26 cellular contexts compared by ENCODE assay signal in genomic region chr1:246066553-246066952, GRCh38.
DNase-seq lines count a peak whose midpoint lies in the region; ATAC-seq and TF ChIP-seq lines count a peak whose summit lies in the region.
"Had no signal": no experiment of that assay in that cellular context is flagged by ENCODE, and none has a peak within 500 bp of the region (broad histone marks: within the 10 kb centered on the region; RNA-seq: fewer than 3 reads in every experiment).

No MANE protein-coding gene starts in this region.

- H3K27me3 ChIP-seq in H9 (ENCODE audit: insufficient read depth, low read length) (no peaks in the 10 kb centered on the region), endodermal cell (ENCODE audit: control insufficient read depth, insufficient read depth, low read length, poor library complexity, severe bottlenecking) (no peaks in the 10 kb centered on the region), mesendoderm (ENCODE audit: insufficient read depth, low read length, poor library complexity) (no peaks in the 10 kb centered on the region), tibial nerve (no peaks in the 10 kb centered on the region)
- H3K27me3 ChIP-seq: vagina had no signal

- H3K4me3 Mint-ChIP-seq in H9 (peak overlapping the region; percentile 28 to 47), endodermal cell (peak overlapping the region; percentile 37)
- H3K4me3 Mint-ChIP-seq: activated T-cell treated with anti-CD3 and anti-CD28 coated beads, Interleukin-2, amount 50 U/mL, for 72 hours; CD4-positive, CD25-positive, alpha-beta regulatory T cell; central memory CD8-positive, alpha-beta T cell; T-helper 2 cell treated with Interferon-gamma antibody and Interleukin-4, amounts not matched to agents 5 μg/mL and 100 μg/mL, for 36 hours had no signal

- no peak overlapping the region for H2BK12ac ChIP-seq in H9 (ENCODE audit: insufficient read length, low read depth, low read length)

- DNase-seq in H9 (no peak), NCI-H1417 (lab: John Stamatoyannopoulos, UW) (peak in 2 of 3 experiments; percentile 39 to 74), endodermal cell (peak; percentile 75), mesendoderm (peak; percentile 88), NCI-H526 treated with DMSO at 0.1 percent for 48 hours (lab: John Stamatoyannopoulos, UW) (no peak), tibial nerve (ENCODE audit: low spot score in 2 of 2) (no peak)
- DNase-seq: activated CD4-positive, alpha-beta T cell treated with anti-CD3 and anti-CD28 coated beads, Interleukin-2, amount 50 U/mL, for 1 hour; activated naive CD4-positive, alpha-beta T cell; activated T-cell treated with anti-CD3 and anti-CD28 coated beads, Interleukin-2, amount 50 U/mL, for 72 hours; CD4-positive, CD25-positive, alpha-beta regulatory T cell; dermis blood vessel endothelial cell; IMR-90; kidney glomerular epithelial cell; mammary epithelial cell; NCI-H1092 treated with DMSO at 0.1 percent for 48 hours; psoas muscle; Right ventricle myocardium superior; stimulated activated naive CD8-positive, alpha-beta T cell treated with anti-CD3 and anti-CD28 coated beads, Interleukin-15, Interleukin-2, amounts not matched to agents 100 U/mL and 50 U/mL, for 24 hours; WERI-Rb-1 had no signal

- no peak overlapping the region for H4K91ac ChIP-seq in H9 (ENCODE audit: insufficient read length, low read depth, low read length)

- H3K56ac ChIP-seq in H9 (ENCODE audit: insufficient read length, low read depth, low read length) (no peak overlapping the region), mesendoderm (ENCODE audit: low read length) (no peak overlapping the region)

- H2BK20ac ChIP-seq in H9 (ENCODE audit: low read depth, low read length, poor library complexity, severe bottlenecking) = no peak overlapping the region

- H3K23me2 ChIP-seq in H9 (ENCODE audit: insufficient read length, low read depth, low read length, poor library complexity, severe bottlenecking) = no peaks in the 10 kb centered on the region

- H3K36me3 ChIP-seq in endodermal cell (ENCODE audit: control insufficient read depth, insufficient read depth, low read length) = no peaks in the 10 kb centered on the region
- no peaks in the 10 kb centered on the region for H3K36me3 ChIP-seq in mesendoderm (ENCODE audit: control insufficient read depth, insufficient read depth, low read length)
- H3K36me3 ChIP-seq in tibial nerve = no peaks in the 10 kb centered on the region
- H3K36me3 ChIP-seq: neutrophil, vagina, WERI-Rb-1 had no signal

- no peaks in the 10 kb centered on the region for H4K20me1 ChIP-seq in H9 (ENCODE audit: control insufficient read depth, insufficient read depth, insufficient read length)

- no CpG with 5 or more reads among the region's 3 CpGs for WGBS in H9 (ENCODE audit: extremely low coverage, insufficient read length, low lambda C conversion rate)
- WGBS in endodermal cell (ENCODE audit: insufficient coverage in 1 of 2, insufficient read length in 1 of 2), 2 experiments = 0 to 14% methylated on average over 3 of the region's 3 CpGs
- WGBS in mesendoderm (ENCODE audit: extremely low coverage, insufficient coverage, low lambda C conversion rate) = no CpG with 5 or more reads among the region's 3 CpGs
- WGBS in tibial nerve, 2 donors = 84 to 86% methylated on average over 3 of the region's 3 CpGs

- H2BK15ac ChIP-seq in H9 (ENCODE audit: low read depth, low read length) (no peak overlapping the region), mesendoderm (replicated peaks; ENCODE audit: low read depth) (no peak overlapping the region)

- TF ChIP-seq POLR2A in tibial nerve (IDR thresholded peaks at IDR 0.05) = no peak

- H3K27me3 Mint-ChIP-seq in H9 (ENCODE audit: low read depth) (peaks cover 7% of the 10 kb centered on the region; the same call in 1 of the 2 replicates), endodermal cell (ENCODE audit: insufficient read depth) (peaks cover 14% of the 10 kb centered on the region)
- H3K27me3 Mint-ChIP-seq: CD4-positive, CD25-positive, alpha-beta regulatory T cell; central memory CD8-positive, alpha-beta T cell had no signal

- H3K36me3 Mint-ChIP-seq in H9 (ENCODE audit: insufficient read depth in 1 of 3, low read depth in 3 of 3) = no peaks in the 10 kb centered on the region
- H3K36me3 Mint-ChIP-seq in endodermal cell (ENCODE audit: low read depth) = no peaks in the 10 kb centered on the region
- H3K36me3 Mint-ChIP-seq: CD4-positive, CD25-positive, alpha-beta regulatory T cell had no signal

- H3K23ac ChIP-seq in H9 (ENCODE audit: insufficient read length, low read depth, low read length) = no peak overlapping the region
- H3K23ac ChIP-seq in mesendoderm (ENCODE audit: low read length) = no peak overlapping the region

- H3K79me2 ChIP-seq in H9 (ENCODE audit: insufficient read depth, low read length) = no peaks in the 10 kb centered on the region
- H3K79me2 ChIP-seq in mesendoderm (ENCODE audit: control insufficient read depth, insufficient read depth, low read length) = no peaks in the 10 kb centered on the region

- H3K4ac ChIP-seq in H9 (ENCODE audit: low read depth, low read length) (no peak overlapping the region), mesendoderm (ENCODE audit: low read depth, low read length) (no peak overlapping the region)

- H3K9me3 Mint-ChIP-seq in H9 (no peaks in the 10 kb centered on the region), endodermal cell (no peaks in the 10 kb centered on the region)
- H3K9me3 Mint-ChIP-seq: activated T-cell treated with anti-CD3 and anti-CD28 coated beads, Interleukin-2, amount 50 U/mL, for 72 hours; CD4-positive, CD25-positive, alpha-beta regulatory T cell; central memory CD8-positive, alpha-beta T cell; T-helper 2 cell treated with Interferon-gamma antibody and Interleukin-4, amounts not matched to agents 5 μg/mL and 100 μg/mL, for 36 hours had no signal

- H4K8ac ChIP-seq in H9 (replicated peaks; ENCODE audit: insufficient read length, low read depth, low read length) (no peak overlapping the region), mesendoderm (ENCODE audit: low read depth, low read length) (no peak overlapping the region)

- H3K18ac ChIP-seq in H9 (ENCODE audit: insufficient read length, low read depth, low read length) = no peak overlapping the region
- no peak overlapping the region for H3K18ac ChIP-seq in mesendoderm (ENCODE audit: low read length)

- peaks cover 3% of the 10 kb centered on the region for H3K4me1 ChIP-seq in H9 (ENCODE audit: insufficient read depth, low read length)
- H3K4me1 ChIP-seq in endodermal cell (ENCODE audit: control insufficient read depth, insufficient read depth, low read length) = peaks cover 22% of the 10 kb centered on the region
- peaks cover 17% of the 10 kb centered on the region for H3K4me1 ChIP-seq in mesendoderm (ENCODE audit: control insufficient read depth, low read depth, low read length)
- no peaks in the 10 kb centered on the region for H3K4me1 ChIP-seq in tibial nerve
- H3K4me1 ChIP-seq: psoas muscle had no signal

- H3K14ac ChIP-seq in H9 (ENCODE audit: insufficient read depth, low read length) = no peak overlapping the region

- H3K4me3 ChIP-seq in endodermal cell (ENCODE audit: low read length) (peak overlapping the region; percentile 76), mesendoderm (ENCODE audit: low read length) (no peak overlapping the region), tibial nerve (no peak overlapping the region)
- H3K4me3 ChIP-seq: GM12878, psoas muscle, vagina had no signal

- H3K4me1 Mint-ChIP-seq in H9 (peaks cover 62 to 72% of the 10 kb centered on the region in 2 experiments), endodermal cell (peaks cover 55% of the 10 kb centered on the region)
- H3K4me1 Mint-ChIP-seq: central memory CD8-positive, alpha-beta T cell had no signal

- H4K5ac ChIP-seq in H9 (ENCODE audit: insufficient read length, low read depth, low read length) (no peak overlapping the region), mesendoderm (ENCODE audit: low read length) (no peak overlapping the region)

- no peak overlapping the region for H3K4me2 ChIP-seq in H9 (ENCODE audit: insufficient read depth, insufficient read length, low read length)
- H3K4me2 ChIP-seq in mesendoderm (ENCODE audit: low read length) = no peak overlapping the region

- no peak overlapping the region for H3K27ac ChIP-seq in H9 (ENCODE audit: insufficient read length, low read depth, low read length)
- H3K27ac ChIP-seq in endodermal cell (ENCODE audit: low read depth, low read length) = no peak overlapping the region
- H3K27ac ChIP-seq in mesendoderm (ENCODE audit: low read depth, low read length) = no peak overlapping the region
- H3K27ac ChIP-seq in tibial nerve = no peak overlapping the region
- H3K27ac ChIP-seq: neutrophil, psoas muscle, vagina, WERI-Rb-1 had no signal

- H2BK120ac ChIP-seq in H9 (ENCODE audit: low read depth, low read length, poor library complexity, severe bottlenecking) (no peak overlapping the region), mesendoderm (ENCODE audit: low read depth, low read length) (no peak overlapping the region)

- H3K9ac ChIP-seq in H9 (ENCODE audit: extremely low read depth, insufficient read length, low read length) = no peak overlapping the region
- peak overlapping the region; percentile 54 for H3K9ac ChIP-seq in endodermal cell (ENCODE audit: extremely low read depth, low read length, poor library complexity, severe bottlenecking)
- no peak overlapping the region for H3K9ac ChIP-seq in mesendoderm (ENCODE audit: low read length)

- TF ChIP-seq CTCF in H9 (conservative IDR thresholded peaks at IDR 0.05) (no peak), endodermal cell (conservative IDR thresholded peaks at IDR 0.05) (no peak), tibial nerve (IDR thresholded peaks at IDR 0.05) (no peak)

- ATAC-seq in HG02642 (IDR thresholded peaks at IDR 0.05; ENCODE audit: poor library complexity, unreplicated experiment) (no peak), GM21360 (IDR thresholded peaks at IDR 0.05; ENCODE audit: unreplicated experiment) (no peak)
- ATAC-seq: activated T-cell treated with anti-CD3 and anti-CD28 coated beads, Interleukin-2, amount 50 U/mL, for 72 hours; GM12878; psoas muscle; stimulated activated naive CD8-positive, alpha-beta T cell treated with anti-CD3 and anti-CD28 coated beads, Interleukin-15, Interleukin-2, amounts not matched to agents 100 U/mL and 50 U/mL, for 24 hours had no signal

- no peaks in the 10 kb centered on the region for H3K79me1 ChIP-seq in H9 (ENCODE audit: insufficient read depth, low read depth, low read length, poor library complexity, severe bottlenecking)
- no peaks in the 10 kb centered on the region for H3K79me1 ChIP-seq in mesendoderm (ENCODE audit: low read length)

- no peak overlapping the region for H2AFZ ChIP-seq in H9 (ENCODE audit: low read length)

- no peak for TF ChIP-seq EP300 in tibial nerve (IDR thresholded peaks at IDR 0.05)

- H2BK5ac ChIP-seq in H9 (ENCODE audit: insufficient read length, low read length) (no peak overlapping the region), mesendoderm (ENCODE audit: low read length) (no peak overlapping the region)

- no peaks in the 10 kb centered on the region for H3K9me3 ChIP-seq in H9 (ENCODE audit: control insufficient read depth, low read depth, low read length)
- H3K9me3 ChIP-seq in endodermal cell (ENCODE audit: control insufficient read depth, low read length) = no peaks in the 10 kb centered on the region
- no peaks in the 10 kb centered on the region for H3K9me3 ChIP-seq in tibial nerve
- H3K9me3 ChIP-seq: neutrophil, psoas muscle, vagina had no signal

- H2AK5ac ChIP-seq in H9 (ENCODE audit: insufficient read length, low read length) (no peak overlapping the region), mesendoderm (ENCODE audit: low read length) (no peak overlapping the region)

- no peak overlapping the region for H3T11ph ChIP-seq in H9 (ENCODE audit: low read length)

- H3K27ac Mint-ChIP-seq in H9 = peak overlapping the region in 2 of 3 experiments; percentile 38 to 87; a peak in 2 of 7 replicates
- peak overlapping the region; percentile 92 for H3K27ac Mint-ChIP-seq in endodermal cell
- H3K27ac Mint-ChIP-seq: activated T-cell treated with anti-CD3 and anti-CD28 coated beads, Interleukin-2, amount 50 U/mL, for 72 hours; CD4-positive, CD25-positive, alpha-beta regulatory T cell; T-helper 2 cell treated with Interferon-gamma antibody and Interleukin-4, amounts not matched to agents 5 μg/mL and 100 μg/mL, for 36 hours had no signal

Comparison
In these comparisons a context has a peak if more than half of its experiments do, and no peak if none do; other contexts are left out.
1. DNase-seq: peak in NCI-H1417 (2 of 3), endodermal cell (single experiment) and mesendoderm (single experiment); none in H9 (single experiment), NCI-H526 treated with DMSO at 0.1 percent for 48 hours (single experiment) and tibial nerve (0 of 2).